Comparison of ENCODE assay signal across 1 cellular context in the genomic region with DNA sequence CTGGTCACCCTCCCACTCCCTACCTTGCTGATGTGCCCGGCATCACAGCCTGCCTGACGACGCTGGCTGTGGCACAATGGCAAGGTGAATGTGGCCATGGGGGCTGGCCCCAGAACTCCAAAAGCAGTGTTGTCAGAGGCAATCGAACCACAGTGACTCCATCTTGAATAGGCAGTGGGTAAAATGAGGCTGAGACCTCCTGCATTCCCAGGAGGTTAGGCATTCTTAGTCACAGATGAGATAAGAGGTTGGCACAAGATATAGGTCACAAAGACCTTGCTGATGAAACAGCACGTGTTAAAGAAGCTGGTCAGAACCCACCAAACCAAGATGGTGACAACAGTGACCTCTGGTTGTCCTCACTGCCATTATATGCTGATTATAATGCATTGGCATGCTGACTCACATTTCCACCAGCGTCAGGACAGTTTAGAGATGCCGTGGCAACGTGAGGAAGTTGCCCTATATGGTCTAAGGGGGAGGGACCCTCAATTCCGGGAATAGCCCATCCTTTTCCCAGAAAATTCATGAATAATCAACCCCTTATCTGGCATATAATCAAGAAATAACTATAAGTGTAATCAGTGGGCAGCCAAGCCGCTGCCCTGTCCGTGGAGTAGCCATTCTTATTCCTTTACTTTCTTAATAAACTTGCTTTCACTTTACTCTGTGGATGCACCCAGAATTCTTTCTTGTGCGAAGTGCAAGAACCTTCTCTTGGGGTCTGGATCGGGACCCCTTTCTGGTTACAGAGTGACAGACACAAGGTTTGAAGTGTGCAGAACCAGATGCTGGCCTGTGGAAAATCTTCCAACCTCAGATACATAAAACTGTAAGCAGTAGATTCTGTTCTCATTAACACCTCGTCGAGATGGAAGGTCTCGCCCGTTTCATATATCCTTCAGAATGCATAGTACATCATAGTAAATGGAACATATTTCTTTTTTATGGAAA.
A peak's percentile ranks its signal among the peaks of the same experiment; 100 is the strongest.
TF ChIP-seq lines count a peak whose summit lies in the region.

No MANE protein-coding gene starts in this region.

TF ChIP-seq in K562, 482 proteins besides CTCF, POLR2A, EP300 and RAD21 (continued from another document and continues in another):
- no peak for TF ChIP-seq BRCA1 (IDR thresholded peaks at IDR 0.05)
- TF ChIP-seq BRCA1 (CRISPR knock-in tag; IDR thresholded peaks at IDR 0.05) = no peak
- TF ChIP-seq RFX7 (CRISPR knock-in tag; IDR thresholded peaks at IDR 0.05) = peak; percentile 96
- TF ChIP-seq, protein P1, sequence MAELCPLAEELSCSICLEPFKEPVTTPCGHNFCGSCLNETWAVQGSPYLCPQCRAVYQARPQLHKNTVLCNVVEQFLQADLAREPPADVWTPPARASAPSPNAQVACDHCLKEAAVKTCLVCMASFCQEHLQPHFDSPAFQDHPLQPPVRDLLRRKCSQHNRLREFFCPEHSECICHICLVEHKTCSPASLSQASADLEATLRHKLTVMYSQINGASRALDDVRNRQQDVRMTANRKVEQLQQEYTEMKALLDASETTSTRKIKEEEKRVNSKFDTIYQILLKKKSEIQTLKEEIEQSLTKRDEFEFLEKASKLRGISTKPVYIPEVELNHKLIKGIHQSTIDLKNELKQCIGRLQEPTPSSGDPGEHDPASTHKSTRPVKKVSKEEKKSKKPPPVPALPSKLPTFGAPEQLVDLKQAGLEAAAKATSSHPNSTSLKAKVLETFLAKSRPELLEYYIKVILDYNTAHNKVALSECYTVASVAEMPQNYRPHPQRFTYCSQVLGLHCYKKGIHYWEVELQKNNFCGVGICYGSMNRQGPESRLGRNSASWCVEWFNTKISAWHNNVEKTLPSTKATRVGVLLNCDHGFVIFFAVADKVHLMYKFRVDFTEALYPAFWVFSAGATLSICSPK (IDR thresholded peaks at IDR 0.05; ENCODE audit: borderline replicate concordance) = no peak
- TF ChIP-seq ZNF584 (CRISPR knock-in tag; IDR thresholded peaks at IDR 0.05; ENCODE audit: low read depth) = peak; percentile 100
- TF ChIP-seq E2F3 (CRISPR knock-in tag; IDR thresholded peaks at IDR 0.05) = peak; percentile 100
- TF ChIP-seq, protein P2, sequence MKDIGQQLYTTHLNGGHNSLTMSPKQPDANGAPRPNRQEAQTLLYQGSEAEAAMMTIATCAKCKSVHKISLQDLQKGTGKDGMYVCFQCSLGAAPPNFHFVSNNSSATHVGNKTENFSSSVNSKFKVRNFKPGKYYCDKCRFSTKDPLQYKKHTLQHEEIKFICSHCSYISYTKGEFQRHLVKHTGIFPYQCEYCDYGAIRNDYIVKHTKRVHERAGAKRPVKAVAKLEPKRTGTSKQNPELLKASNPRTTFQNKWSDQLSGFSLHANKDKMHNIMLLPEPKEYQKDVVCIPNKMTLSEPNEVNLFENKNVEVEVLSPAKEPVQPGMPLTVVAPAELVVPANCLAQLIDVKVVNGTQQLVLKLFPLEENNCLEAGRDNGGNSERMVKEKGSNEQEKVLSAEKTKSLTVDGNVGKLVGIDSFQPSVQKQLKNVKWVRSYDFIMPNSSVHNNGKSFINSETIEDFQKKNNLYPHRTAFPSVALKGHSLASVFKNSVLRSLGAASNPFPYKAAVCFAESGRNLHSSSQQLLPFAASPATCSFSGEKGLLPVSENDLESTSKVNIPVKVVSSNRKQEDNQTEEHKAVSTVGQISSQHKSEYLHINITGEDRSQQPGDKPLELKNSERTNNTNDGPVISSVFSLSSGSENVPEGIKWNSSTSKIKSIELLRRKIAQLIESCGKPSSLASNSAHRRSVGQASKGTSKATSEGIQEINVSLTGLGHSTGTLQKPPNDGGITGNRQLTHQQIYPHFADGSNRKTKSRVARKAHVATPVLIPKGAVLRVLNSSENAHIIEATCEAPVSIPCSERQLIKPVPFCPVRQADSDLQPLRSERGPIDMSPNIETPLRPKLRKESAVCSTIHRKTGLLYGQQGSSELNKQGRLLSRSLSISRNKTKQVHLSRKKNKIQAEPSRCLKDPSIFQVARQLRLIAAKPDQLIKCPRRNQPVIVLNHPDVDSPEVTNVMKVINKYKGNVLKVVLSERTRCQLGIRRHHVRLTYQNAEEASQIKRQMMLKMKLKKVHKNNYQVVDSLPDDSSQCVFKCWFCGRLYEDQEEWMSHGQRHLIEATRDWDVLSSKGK (CRISPR knock-in tag; IDR thresholded peaks at IDR 0.05) = peak; percentile 88
- TF ChIP-seq ZNF384 (IDR thresholded peaks at IDR 0.05; ENCODE audit: low read depth, low read length) = no peak
- TF ChIP-seq NR2C1 (IDR thresholded peaks at IDR 0.05) = peak; percentile 58; the same call in 1 of the 2 replicates
- TF ChIP-seq NR2C1 (tag; IDR thresholded peaks at IDR 0.05) = peak; percentile 98
- TF ChIP-seq TGIF2 (CRISPR knock-in tag; IDR thresholded peaks at IDR 0.05) = no peak
- TF ChIP-seq ZNF12 (CRISPR knock-in tag; IDR thresholded peaks at IDR 0.05) = no peak
- TF ChIP-seq CAMTA2 (CRISPR knock-in tag; conservative IDR thresholded peaks at IDR 0.05) = peak; percentile 81; the same call in 1 of the 2 replicates
- no peak for TF ChIP-seq CREB1 (IDR thresholded peaks at IDR 0.05)
- no peak; the same call in 1 of the 2 replicates for TF ChIP-seq CREB1 (CRISPR knock-in tag; IDR thresholded peaks at IDR 0.05)
- TF ChIP-seq MEF2D (tag; conservative IDR thresholded peaks at IDR 0.05; ENCODE audit: low read depth) = peak; percentile 100
- peak; percentile 98 for TF ChIP-seq ESRRB (CRISPR knock-in tag; IDR thresholded peaks at IDR 0.05; ENCODE audit: borderline replicate concordance)
- peak; percentile 75 for TF ChIP-seq TBP (optimal IDR thresholded peaks at IDR 0.05; ENCODE audit: low read depth, low read length)
- no peak; the same call in 1 of the 2 replicates for TF ChIP-seq NCOA1 (IDR thresholded peaks at IDR 0.05; ENCODE audit: low read depth)
- no peak for TF ChIP-seq SAFB (IDR thresholded peaks at IDR 0.05; ENCODE audit: borderline replicate concordance, low read depth, low read length)
- no peak for TF ChIP-seq BRD9 (IDR thresholded peaks at IDR 0.05; ENCODE audit: low read depth, partially characterized antibody)
- TF ChIP-seq PPARD (CRISPR knock-in tag; IDR thresholded peaks at IDR 0.05) = peak; percentile 93
- TF ChIP-seq MAFG (tag; conservative IDR thresholded peaks at IDR 0.05) = peak; percentile 90
- peak; percentile 91 for TF ChIP-seq ZNF507 (tag; conservative IDR thresholded peaks at IDR 0.05)
- no peak for TF ChIP-seq RBM39 (optimal IDR thresholded peaks at IDR 0.05; ENCODE audit: low read depth, low read length)
- peak; percentile 94 for TF ChIP-seq MTF1 (CRISPR knock-in tag; IDR thresholded peaks at IDR 0.05; ENCODE audit: borderline replicate concordance)
- no peak for TF ChIP-seq CCNT2 (IDR thresholded peaks at IDR 0.05; ENCODE audit: borderline replicate concordance, extremely low read depth, insufficient read length, low read depth, low read length)
- TF ChIP-seq ZNF431 (CRISPR knock-in tag; IDR thresholded peaks at IDR 0.05) = no peak
- TF ChIP-seq RFX5 (IDR thresholded peaks at IDR 0.05; ENCODE audit: low read depth, low read length) = no peak
- no peak for TF ChIP-seq E2F1 (CRISPR knock-in tag; IDR thresholded peaks at IDR 0.05)
- no peak for TF ChIP-seq SAFB2 (IDR thresholded peaks at IDR 0.05; ENCODE audit: borderline replicate concordance, low read depth, low read length, severe bottlenecking)
- TF ChIP-seq RBM14 (IDR thresholded peaks at IDR 0.05; ENCODE audit: borderline replicate concordance, insufficient read depth, low read depth, low read length) = no peak
- TF ChIP-seq ESRRA (IDR thresholded peaks at IDR 0.05; ENCODE audit: borderline replicate concordance, low read depth) = peak; percentile 98
- TF ChIP-seq SLC30A9 (CRISPR knock-in tag; IDR thresholded peaks at IDR 0.05) = no peak
- TF ChIP-seq ZNF780A (CRISPR knock-in tag; IDR thresholded peaks at IDR 0.05) = peak; percentile 90
- TF ChIP-seq EP400 (IDR thresholded peaks at IDR 0.05) = peak; percentile 87
- no peak for TF ChIP-seq DNMT1 (IDR thresholded peaks at IDR 0.05)
- TF ChIP-seq CHD1 (IDR thresholded peaks at IDR 0.05; ENCODE audit: low read length) = no peak
- TF ChIP-seq HDAC2 (IDR thresholded peaks at IDR 0.05) = peak; percentile 45; the same call in 1 of the 2 replicates
- no peak for TF ChIP-seq MCM2 (IDR thresholded peaks at IDR 0.05; ENCODE audit: low read depth)
- peak; percentile 16 to 25; a peak in 1 of 4 replicates for TF ChIP-seq NRF1 (conservative IDR thresholded peaks at IDR 0.05 in 1 of 2, IDR thresholded peaks at IDR 0.05 in 1 of 2)
- peak; percentile 98 for TF ChIP-seq ELK3 (CRISPR knock-in tag; IDR thresholded peaks at IDR 0.05)
- no peak for TF ChIP-seq ZNF609 (CRISPR knock-in tag; IDR thresholded peaks at IDR 0.05; ENCODE audit: borderline replicate concordance)
- peak; percentile 100 for TF ChIP-seq RREB1 (CRISPR knock-in tag; IDR thresholded peaks at IDR 0.05)
